Comparison of ENCODE assay signal across 1 cellular context in genomic region chr17:27107386-27108328, GRCh38.
TF ChIP-seq lines count a peak whose summit lies in the region.
"Not testable (repeated sequence)": the region's sequence is repeated elsewhere in the genome, so short reads cannot be mapped to it uniquely, and the experiment has no call there.

No MANE protein-coding gene starts in this region.

TF ChIP-seq in K562, 482 proteins besides CTCF, POLR2A, EP300 and RAD21 (continued from another document and continues in another):
- TF ChIP-seq, protein P1, sequence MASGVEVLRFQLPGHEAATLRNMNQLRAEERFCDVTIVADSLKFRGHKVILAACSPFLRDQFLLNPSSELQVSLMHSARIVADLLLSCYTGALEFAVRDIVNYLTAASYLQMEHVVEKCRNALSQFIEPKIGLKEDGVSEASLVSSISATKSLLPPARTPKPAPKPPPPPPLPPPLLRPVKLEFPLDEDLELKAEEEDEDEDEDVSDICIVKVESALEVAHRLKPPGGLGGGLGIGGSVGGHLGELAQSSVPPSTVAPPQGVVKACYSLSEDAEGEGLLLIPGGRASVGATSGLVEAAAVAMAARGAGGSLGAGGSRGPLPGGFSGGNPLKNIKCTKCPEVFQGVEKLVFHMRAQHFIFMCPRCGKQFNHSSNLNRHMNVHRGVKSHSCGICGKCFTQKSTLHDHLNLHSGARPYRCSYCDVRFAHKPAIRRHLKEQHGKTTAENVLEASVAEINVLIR (CRISPR knock-in tag; IDR thresholded peaks at IDR 0.05): 0 out of 2 replicates have a peak, but pooled peaks have one; percentile 56
- TF ChIP-seq ZNF76 (CRISPR knock-in tag; IDR thresholded peaks at IDR 0.05; ENCODE audit: borderline replicate concordance) (peak; percentile 63; the same call in 1 of the 2 replicates), ZNF644 (tag; IDR thresholded peaks at IDR 0.05; ENCODE audit: low read depth) (peak; percentile 88), HINFP (tag; conservative IDR thresholded peaks at IDR 0.05; ENCODE audit: low read depth) (peak; percentile 89), MAZ (CRISPR knock-in tag; conservative IDR thresholded peaks at IDR 0.05 in 1 of 2, IDR thresholded peaks at IDR 0.05 in 1 of 2) (0 out of 4 replicates have a peak, but pooled peaks of 1 of the 2 experiments have one; percentile 51), YY1 (IDR thresholded peaks at IDR 0.05; ENCODE audit: borderline replicate concordance in 1 of 3, control insufficient read depth in 1 of 3, extremely low read depth in 1 of 3, insufficient read depth in 3 of 3, insufficient read length in 1 of 3, insufficient replicate concordance in 2 of 3, low read depth in 1 of 3, low read length in 2 of 3) (peak in 1 of 3 experiments; percentile 19), MECOM (CRISPR knock-in tag; IDR thresholded peaks at IDR 0.05) (peak; percentile 84), HIVEP1 (CRISPR knock-in tag; IDR thresholded peaks at IDR 0.05) (peak; percentile 79; the same call in 1 of the 2 replicates), BCL6 (CRISPR knock-in tag; IDR thresholded peaks at IDR 0.05) (peak; percentile 61; the same call in 1 of the 2 replicates), GTF2A2 (tag; IDR thresholded peaks at IDR 0.05) (peak; percentile 89), ERF (CRISPR knock-in tag; IDR thresholded peaks at IDR 0.05) (peak; percentile 54; the same call in 1 of the 2 replicates), TEAD1 (CRISPR knock-in tag; IDR thresholded peaks at IDR 0.05) (peak in 1 of 2 experiments; percentile 72; a peak in 2 of 4 replicates), CEBPB (tag; IDR thresholded peaks at IDR 0.05) (peak; percentile 61; the same call in 1 of the 2 replicates), ZNF311 (CRISPR knock-in tag; IDR thresholded peaks at IDR 0.05) (peak; percentile 94), DDX20 (tag; IDR thresholded peaks at IDR 0.05; ENCODE audit: low read depth) (peak; percentile 90), ZNF175 (CRISPR knock-in tag; IDR thresholded peaks at IDR 0.05; ENCODE audit: low read depth) (peak; percentile 96), PYGO2 (tag; IDR thresholded peaks at IDR 0.05) (peak; percentile 78), TCFL5 (CRISPR knock-in tag; conservative IDR thresholded peaks at IDR 0.05) (0 out of 2 replicates have a peak, but pooled peaks have one; percentile 70), HDAC8 (tag; IDR thresholded peaks at IDR 0.05) (peak; percentile 74; the same call in 1 of the 2 replicates), DIDO1 (tag; IDR thresholded peaks at IDR 0.05; ENCODE audit: low read depth) (0 out of 2 replicates have a peak, but pooled peaks have one; percentile 19), ZNF639 (CRISPR knock-in tag; conservative IDR thresholded peaks at IDR 0.05 in 1 of 2, IDR thresholded peaks at IDR 0.05 in 1 of 2) (peak in 1 of 2 experiments; percentile 95; a peak in 2 of 4 replicates), ZNF134 (CRISPR knock-in tag; conservative IDR thresholded peaks at IDR 0.05) (peak; percentile 40; the same call in 1 of the 2 replicates), RFX7 (CRISPR knock-in tag; IDR thresholded peaks at IDR 0.05) (0 out of 2 replicates have a peak, but pooled peaks have one; percentile 27), ZKSCAN8 (CRISPR knock-in tag; IDR thresholded peaks at IDR 0.05) (peak; percentile 75; the same call in 1 of the 2 replicates), ETV1 (tag; conservative IDR thresholded peaks at IDR 0.05; ENCODE audit: low read depth) (peak; percentile 43; the same call in 1 of the 2 replicates), ZBTB11 (CRISPR knock-in tag; IDR thresholded peaks at IDR 0.05) (peak in 1 of 3 experiments; percentile 67; a peak in 2 of 6 replicates), ZNF584 (CRISPR knock-in tag; IDR thresholded peaks at IDR 0.05; ENCODE audit: low read depth) (peak; percentile 88), FOSL1 (tag; conservative IDR thresholded peaks at IDR 0.05) (0 out of 2 replicates have a peak, but pooled peaks have one; percentile 3)
- TF ChIP-seq, protein P2, sequence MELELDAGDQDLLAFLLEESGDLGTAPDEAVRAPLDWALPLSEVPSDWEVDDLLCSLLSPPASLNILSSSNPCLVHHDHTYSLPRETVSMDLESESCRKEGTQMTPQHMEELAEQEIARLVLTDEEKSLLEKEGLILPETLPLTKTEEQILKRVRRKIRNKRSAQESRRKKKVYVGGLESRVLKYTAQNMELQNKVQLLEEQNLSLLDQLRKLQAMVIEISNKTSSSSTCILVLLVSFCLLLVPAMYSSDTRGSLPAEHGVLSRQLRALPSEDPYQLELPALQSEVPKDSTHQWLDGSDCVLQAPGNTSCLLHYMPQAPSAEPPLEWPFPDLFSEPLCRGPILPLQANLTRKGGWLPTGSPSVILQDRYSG (tag; conservative IDR thresholded peaks at IDR 0.05; ENCODE audit: low read depth): peak; percentile 97
- TF ChIP-seq, protein P3, sequence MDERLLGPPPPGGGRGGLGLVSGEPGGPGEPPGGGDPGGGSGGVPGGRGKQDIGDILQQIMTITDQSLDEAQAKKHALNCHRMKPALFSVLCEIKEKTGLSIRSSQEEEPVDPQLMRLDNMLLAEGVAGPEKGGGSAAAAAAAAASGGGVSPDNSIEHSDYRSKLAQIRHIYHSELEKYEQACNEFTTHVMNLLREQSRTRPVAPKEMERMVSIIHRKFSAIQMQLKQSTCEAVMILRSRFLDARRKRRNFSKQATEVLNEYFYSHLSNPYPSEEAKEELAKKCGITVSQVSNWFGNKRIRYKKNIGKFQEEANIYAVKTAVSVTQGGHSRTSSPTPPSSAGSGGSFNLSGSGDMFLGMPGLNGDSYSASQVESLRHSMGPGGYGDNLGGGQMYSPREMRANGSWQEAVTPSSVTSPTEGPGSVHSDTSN (CRISPR knock-in tag; IDR thresholded peaks at IDR 0.05; ENCODE audit: low read depth): not testable (repeated sequence)
- TF ChIP-seq, protein P3 (tag; conservative IDR thresholded peaks at IDR 0.05; ENCODE audit: low read depth): peak; percentile 72
- TF ChIP-seq, protein P4, sequence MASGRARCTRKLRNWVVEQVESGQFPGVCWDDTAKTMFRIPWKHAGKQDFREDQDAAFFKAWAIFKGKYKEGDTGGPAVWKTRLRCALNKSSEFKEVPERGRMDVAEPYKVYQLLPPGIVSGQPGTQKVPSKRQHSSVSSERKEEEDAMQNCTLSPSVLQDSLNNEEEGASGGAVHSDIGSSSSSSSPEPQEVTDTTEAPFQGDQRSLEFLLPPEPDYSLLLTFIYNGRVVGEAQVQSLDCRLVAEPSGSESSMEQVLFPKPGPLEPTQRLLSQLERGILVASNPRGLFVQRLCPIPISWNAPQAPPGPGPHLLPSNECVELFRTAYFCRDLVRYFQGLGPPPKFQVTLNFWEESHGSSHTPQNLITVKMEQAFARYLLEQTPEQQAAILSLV (tag; IDR thresholded peaks at IDR 0.05): peak; percentile 82
- TF ChIP-seq, protein P5, sequence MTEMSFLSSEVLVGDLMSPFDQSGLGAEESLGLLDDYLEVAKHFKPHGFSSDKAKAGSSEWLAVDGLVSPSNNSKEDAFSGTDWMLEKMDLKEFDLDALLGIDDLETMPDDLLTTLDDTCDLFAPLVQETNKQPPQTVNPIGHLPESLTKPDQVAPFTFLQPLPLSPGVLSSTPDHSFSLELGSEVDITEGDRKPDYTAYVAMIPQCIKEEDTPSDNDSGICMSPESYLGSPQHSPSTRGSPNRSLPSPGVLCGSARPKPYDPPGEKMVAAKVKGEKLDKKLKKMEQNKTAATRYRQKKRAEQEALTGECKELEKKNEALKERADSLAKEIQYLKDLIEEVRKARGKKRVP (CRISPR knock-in tag; IDR thresholded peaks at IDR 0.05): peak; percentile 63; the same call in 1 of the 2 replicates
- TF ChIP-seq, protein P6, sequence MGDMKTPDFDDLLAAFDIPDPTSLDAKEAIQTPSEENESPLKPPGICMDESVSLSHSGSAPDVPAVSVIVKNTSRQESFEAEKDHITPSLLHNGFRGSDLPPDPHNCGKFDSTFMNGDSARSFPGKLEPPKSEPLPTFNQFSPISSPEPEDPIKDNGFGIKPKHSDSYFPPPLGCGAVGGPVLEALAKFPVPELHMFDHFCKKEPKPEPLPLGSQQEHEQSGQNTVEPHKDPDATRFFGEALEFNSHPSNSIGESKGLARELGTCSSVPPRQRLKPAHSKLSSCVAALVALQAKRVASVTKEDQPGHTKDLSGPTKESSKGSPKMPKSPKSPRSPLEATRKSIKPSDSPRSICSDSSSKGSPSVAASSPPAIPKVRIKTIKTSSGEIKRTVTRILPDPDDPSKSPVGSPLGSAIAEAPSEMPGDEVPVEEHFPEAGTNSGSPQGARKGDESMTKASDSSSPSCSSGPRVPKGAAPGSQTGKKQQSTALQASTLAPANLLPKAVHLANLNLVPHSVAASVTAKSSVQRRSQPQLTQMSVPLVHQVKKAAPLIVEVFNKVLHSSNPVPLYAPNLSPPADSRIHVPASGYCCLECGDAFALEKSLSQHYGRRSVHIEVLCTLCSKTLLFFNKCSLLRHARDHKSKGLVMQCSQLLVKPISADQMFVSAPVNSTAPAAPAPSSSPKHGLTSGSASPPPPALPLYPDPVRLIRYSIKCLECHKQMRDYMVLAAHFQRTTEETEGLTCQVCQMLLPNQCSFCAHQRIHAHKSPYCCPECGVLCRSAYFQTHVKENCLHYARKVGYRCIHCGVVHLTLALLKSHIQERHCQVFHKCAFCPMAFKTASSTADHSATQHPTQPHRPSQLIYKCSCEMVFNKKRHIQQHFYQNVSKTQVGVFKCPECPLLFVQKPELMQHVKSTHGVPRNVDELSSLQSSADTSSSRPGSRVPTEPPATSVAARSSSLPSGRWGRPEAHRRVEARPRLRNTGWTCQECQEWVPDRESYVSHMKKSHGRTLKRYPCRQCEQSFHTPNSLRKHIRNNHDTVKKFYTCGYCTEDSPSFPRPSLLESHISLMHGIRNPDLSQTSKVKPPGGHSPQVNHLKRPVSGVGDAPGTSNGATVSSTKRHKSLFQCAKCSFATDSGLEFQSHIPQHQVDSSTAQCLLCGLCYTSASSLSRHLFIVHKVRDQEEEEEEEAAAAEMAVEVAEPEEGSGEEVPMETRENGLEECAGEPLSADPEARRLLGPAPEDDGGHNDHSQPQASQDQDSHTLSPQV (IDR thresholded peaks at IDR 0.05): peak; percentile 98
